In genomic region chr15:64162869-64163661, GRCh38 we compare ENCODE assay signal across 8 cellular contexts. TPM values are rescaled to one million over a fixed set of nuclear protein-coding genes. Genes with fewer than 3 reads are reported as not detected.
DNase-seq lines count a peak whose midpoint lies in the region; ATAC-seq, FAIRE-seq and TF ChIP-seq lines count a peak whose summit lies in the region.

Gene PPIB, minus strand, starts transcription at chr15:64163022. Its CDS starts 36 bp downstream, at chr15:64162986.

- no peak for FAIRE-seq in kidney (lab: Jason Lieb, UNC)

- peak within 1 kb of the TSS; percentile 80 to 89 for H3K4me3 ChIP-seq in kidney (ENCODE audit: low read length in 2 of 2)

- TF ChIP-seq CTCF in kidney (IDR thresholded peaks at IDR 0.05; ENCODE audit: borderline replicate concordance, extremely low read depth, insufficient read depth) = peak; percentile 45

- H3K4me1 ChIP-seq in kidney (ENCODE audit: control insufficient read depth in 1 of 2, insufficient read depth in 1 of 2, low read depth in 1 of 2, low read length in 2 of 2) = peaks cover 25 to 26% of the 10 kb centered on the region in 2 donors

- ATAC-seq in GM19035 (IDR thresholded peaks at IDR 0.05; ENCODE audit: unreplicated experiment) = peak; percentile 90
- ATAC-seq in HG03354 (IDR thresholded peaks at IDR 0.05; ENCODE audit: poor library complexity, severe bottlenecking, unreplicated experiment) = peak; percentile 93
- peak; percentile 95 to 97 for ATAC-seq in activated CD4-positive, CD25-positive, alpha-beta regulatory T cell treated with anti-CD3 and anti-CD28 coated beads, Interleukin-2, amount 50 U/mL, for 24 hours

- intact Hi-C loops in kidney (cut with DNase I) = no loop called here

- peak within 1 kb of the TSS; percentile 86 to 91 for H3K9ac ChIP-seq in kidney (ENCODE audit: low read length in 2 of 2)

- DNase-seq in AML-193 (lab: John Stamatoyannopoulos, UW) = peak; percentile 95 to 97
- peak; percentile 81 to 96 for DNase-seq in NCI-H446 (lab: John Stamatoyannopoulos, UW)
- peak; percentile 97 for DNase-seq in cerebellar cortex (ENCODE audit: low spot score)
- peak; percentile 100 for DNase-seq in kidney
- DNase-seq in stimulated activated CD4-positive, alpha-beta T cell treated with anti-CD3 and anti-CD28 coated beads, Interleukin-15, amount 100 ng/mL, for 24 hours = peak; percentile 98

- peak within 1 kb of the TSS; percentile 87 to 88 for H3K27ac ChIP-seq in kidney (ENCODE audit: low read depth in 2 of 2, low read length in 2 of 2)

- peaks cover 21 to 24% of the 10 kb centered on the region in 2 donors for H3K36me3 ChIP-seq in kidney (ENCODE audit: control insufficient read depth in 1 of 2, insufficient read depth in 2 of 2, low read length in 2 of 2)

- no peaks in the 10 kb centered on the region for H3K9me3 ChIP-seq in kidney (ENCODE audit: control insufficient read depth in 1 of 2, low read length in 2 of 2)

RNA-seq across cellular contexts. Expression of gene PPIB, which starts in this region (rescaled TPM):
- total RNA-seq in kidney = 484 TPM
- polyA plus RNA-seq in kidney (ENCODE audit: insufficient read depth, low read depth, low replicate concordance) = 705 TPM

Comparison
In these comparisons a context has a peak if more than half of its experiments do, and no peak if none do; other contexts are left out.
1. Peak in every context shown above with its lines: DNase-seq, ATAC-seq, H3K4me3 ChIP-seq and H3K27ac ChIP-seq.